Comparison of ENCODE assay signal across 13 cellular contexts in the genomic region with DNA sequence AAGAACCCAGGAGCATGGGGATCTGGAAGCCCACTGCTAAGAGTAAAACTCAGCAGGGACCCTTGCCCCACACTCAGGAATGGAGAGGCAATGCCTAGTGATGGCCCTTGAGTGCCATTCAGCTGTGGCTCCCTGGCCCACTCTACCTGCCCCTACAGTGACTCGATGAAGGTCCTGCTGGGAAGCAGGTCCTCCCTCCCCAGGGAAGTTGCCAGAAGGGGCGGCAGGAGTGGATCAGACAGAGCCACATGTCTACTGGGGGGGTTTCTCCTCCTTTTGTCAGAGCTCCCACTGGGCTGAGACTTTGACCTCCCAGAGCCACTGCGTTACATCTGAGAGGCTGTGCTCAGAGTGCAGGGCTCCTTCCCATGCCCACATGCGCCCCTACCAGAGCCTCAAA. TPM values are rescaled to one million over a fixed set of nuclear protein-coding genes. Genes with fewer than 3 reads are reported as not detected.
A peak's percentile ranks its signal among the peaks of the same experiment; 100 is the strongest.
DNase-seq lines count a peak whose midpoint lies in the region; ATAC-seq, FAIRE-seq and TF ChIP-seq lines count a peak whose summit lies in the region.
"Had no signal": no experiment of that assay in that cellular context is flagged by ENCODE, and none has a peak within 500 bp of the region (broad histone marks: within the 10 kb centered on the region; RNA-seq: fewer than 3 reads in every experiment).

No MANE protein-coding gene starts in this region.

- no peaks in the 10 kb centered on the region for H3K9me2 ChIP-seq in GM23338 (ENCODE audit: insufficient read depth)

- peak overlapping the region; percentile 73; the same call in 1 of the 2 replicates for H3K27ac ChIP-seq in 22Rv1
- H3K27ac ChIP-seq in GM23338 (ENCODE audit: low read depth) = no peak overlapping the region
- H3K27ac ChIP-seq in K562 (ENCODE audit: extremely low read depth, low read depth, low read length) = peak overlapping the region; percentile 87
- peak overlapping the region; percentile 90 for H3K27ac ChIP-seq in naive thymus-derived CD4-positive, alpha-beta T cell (ENCODE audit: low read depth, low read length)
- H3K27ac ChIP-seq in testis = no peak overlapping the region

- peak overlapping the region; percentile 85 to 96; a peak in 3 of 4 replicates for H3K9ac ChIP-seq in K562 (ENCODE audit: insufficient read depth in 1 of 2, low read depth in 2 of 2, low read length in 2 of 2)

- TF ChIP-seq EP300 in K562 (IDR thresholded peaks at IDR 0.05; ENCODE audit: low read length) = no peak

- H3K27ac Mint-ChIP-seq in GM23338 = no peak overlapping the region
- peak overlapping the region in 7 of 9 donors; percentile 81 to 91 (median 83) for H3K27ac Mint-ChIP-seq in naive thymus-derived CD4-positive, alpha-beta T cell

- FAIRE-seq in K562 (lab: Jason Lieb, UNC) = no peak

- H2AFZ ChIP-seq in GM23338 = no peak overlapping the region
- no peak overlapping the region for H2AFZ ChIP-seq in K562 (ENCODE audit: low read depth, low read length)

- POLR2A ChIA-PET in K562 (lab: Yijun Ruan, JAX) = interaction anchor here (0.7 to 1.5 kb wide), 3 partner anchors 8 to 51 kb away, joined by 3 to 5 read pairs (median 4); no protein-coding TSS in a partner anchor
- POLR2A ChIA-PET in naive thymus-derived CD4-positive, alpha-beta T cell (lab: Charles Lee) = interaction anchor here (0.6 to 7.0 kb wide), 15 partner anchors 9 to 522 kb away, joined by 3 to 69 read pairs (median 8); a partner anchor contains a TSS

- H3K27me3 ChIP-seq in GM23338 (ENCODE audit: insufficient read depth) (no peaks in the 10 kb centered on the region), K562 (ENCODE audit: control insufficient read depth in 2 of 2, insufficient read depth in 2 of 2, low read length in 2 of 2) (no peaks in the 10 kb centered on the region), testis (no peaks in the 10 kb centered on the region)
- no peaks in the 10 kb centered on the region for H3K27me3 ChIP-seq in naive thymus-derived CD4-positive, alpha-beta T cell (ENCODE audit: control insufficient read depth in 2 of 2, insufficient read depth in 2 of 2, low read length in 2 of 2)

- ATAC-seq in GM23338 = no peak
- no peak for ATAC-seq in K562
- ATAC-seq in naive thymus-derived CD4-positive, alpha-beta T cell = no peak
- no peak for ATAC-seq in GM21737 (IDR thresholded peaks at IDR 0.05; ENCODE audit: unreplicated experiment)

- no peaks in the 10 kb centered on the region for H3K79me2 ChIP-seq in GM23338 (replicated peaks; ENCODE audit: insufficient read depth)
- H3K79me2 ChIP-seq in K562 (ENCODE audit: control insufficient read depth, insufficient read depth, low read length) = peaks cover 60% of the 10 kb centered on the region

- H3K27me3 Mint-ChIP-seq in GM23338 (ENCODE audit: insufficient read depth, low read depth, poor library complexity) = peaks cover 16% of the 10 kb centered on the region
- no peaks in the 10 kb centered on the region for H3K27me3 Mint-ChIP-seq in naive thymus-derived CD4-positive, alpha-beta T cell

- BruUV-seq in K562 (replicated peaks; lab: Mats Ljungman, UMichigan) = no TSS peak

- H3K9me3 ChIP-seq in K562 (replicated peaks; ENCODE audit: control insufficient read depth, insufficient read depth, low read depth, low read length) (no peaks in the 10 kb centered on the region), testis (no peaks in the 10 kb centered on the region)
- no peaks in the 10 kb centered on the region for H3K9me3 ChIP-seq in naive thymus-derived CD4-positive, alpha-beta T cell (ENCODE audit: control insufficient read depth in 2 of 3, low read length in 3 of 3)

- H3K4me3 Mint-ChIP-seq in GM23338 = peak overlapping the region; percentile 76; the same call in 2 of the 3 replicates
- peak overlapping the region; percentile 78 to 92 (median 85) for H3K4me3 Mint-ChIP-seq in naive thymus-derived CD4-positive, alpha-beta T cell

- WGBS in K562 (ENCODE audit: insufficient coverage, low coverage, missing lambda C conversion rate) = 62% methylated on average over 4 of the region's 4 CpGs
- WGBS in testis, 2 donors = 84 to 100% methylated on average over 1 to 3 of the region's 4 CpGs

- TF ChIP-seq CTCF in 22Rv1 (IDR thresholded peaks at IDR 0.05) (no peak), GM23338 (conservative IDR thresholded peaks at IDR 0.05; ENCODE audit: low read depth in 2 of 2) (no peak), K562 (IDR thresholded peaks at IDR 0.05 in 2 of 3, conservative IDR thresholded peaks at IDR 0.05 in 1 of 3; ENCODE audit: insufficient read depth in 2 of 3, low read depth in 1 of 3, low read length in 3 of 3) (no peak), testis (IDR thresholded peaks at IDR 0.05) (no peak)

- no peaks in the 10 kb centered on the region; the same call in 2 of the 3 replicates for H3K36me3 Mint-ChIP-seq in GM23338 (ENCODE audit: low read depth)
- peaks cover 0 to 2% (median 0%) of the 10 kb centered on the region in 5 donors for H3K36me3 Mint-ChIP-seq in naive thymus-derived CD4-positive, alpha-beta T cell

- H3K36me3 ChIP-seq in GM23338 (ENCODE audit: insufficient read depth) = no peaks in the 10 kb centered on the region
- H3K36me3 ChIP-seq in K562 (ENCODE audit: control insufficient read depth, insufficient read depth, low read length) = peaks cover 39% of the 10 kb centered on the region
- peaks cover 0 to 4% (median 4%) of the 10 kb centered on the region in 3 experiments for H3K36me3 ChIP-seq in naive thymus-derived CD4-positive, alpha-beta T cell (ENCODE audit: control insufficient read depth in 2 of 3, insufficient read depth in 3 of 3, low read length in 3 of 3)
- H3K36me3 ChIP-seq in testis (ENCODE audit: low read depth, missing control alignments) = no peaks in the 10 kb centered on the region

- no peak for TF ChIP-seq POLR2A in K562 (conservative IDR thresholded peaks at IDR 0.05)
- TF ChIP-seq POLR2A in testis (IDR thresholded peaks at IDR 0.05) = no peak

- peaks cover 3% of the 10 kb centered on the region; the same call in 2 of the 3 replicates for H3K4me1 Mint-ChIP-seq in GM23338
- peaks cover 0 to 28% (median 17%) of the 10 kb centered on the region in 7 donors for H3K4me1 Mint-ChIP-seq in naive thymus-derived CD4-positive, alpha-beta T cell

- H3K4me2 ChIP-seq in GM23338 = no peak overlapping the region
- H3K4me2 ChIP-seq in K562 (ENCODE audit: insufficient read depth, low read length) = peak overlapping the region; percentile 93

- TF ChIP-seq RAD21 in K562 (CRISPR knock-in tag; conservative IDR thresholded peaks at IDR 0.05 in 1 of 2, IDR thresholded peaks at IDR 0.05 in 1 of 2) = no peak

- CTCF ChIA-PET in K562 (lab: Yijun Ruan, JAX; ENCODE audit: low intra/inter-chr PET ratio) = no interaction called here
- CTCF ChIA-PET in naive thymus-derived CD4-positive, alpha-beta T cell (lab: Charles Lee) = interaction anchor here (0.7 kb wide), 1 partner anchor 58 kb away, joined by 3 read pairs; no protein-coding TSS in a partner anchor

- H3K9me1 ChIP-seq in K562 (ENCODE audit: control insufficient read depth, insufficient read depth, low read length) = no peaks in the 10 kb centered on the region

- H4K20me1 ChIP-seq in GM23338 (replicated peaks; ENCODE audit: insufficient read depth) (no peaks in the 10 kb centered on the region), K562 (replicated peaks; ENCODE audit: control insufficient read depth, insufficient read depth, low read length) (peaks cover 7% of the 10 kb centered on the region; the same call in 1 of the 2 replicates)

- in situ Hi-C loops in K562 (cut with MboI) = no loop called here

- intact Hi-C loops in K562 (cut with micrococcal nuclease) (loop anchor here (5.0 kb wide), 1 partner anchor 92 kb away; a partner anchor contains a TSS), testis (cut with DNase I; ENCODE audit: low total_unique reads) (no loop called here), head of caudate nucleus (cut with DNase I) (no loop called here)
- intact Hi-C loops in naive thymus-derived CD4-positive, alpha-beta T cell (cut with micrococcal nuclease) = no loop called here

- no peaks in the 10 kb centered on the region for H3K9me3 Mint-ChIP-seq in GM23338
- no peaks in the 10 kb centered on the region for H3K9me3 Mint-ChIP-seq in naive thymus-derived CD4-positive, alpha-beta T cell

- DNase-seq in GM23338 (ENCODE audit: low spot score) (no peak), K562 (ENCODE audit: extremely low read depth in 1 of 4, low spot score in 3 of 4) (no peak), ureter (ENCODE audit: low spot score) (no peak), testis (no peak), head of caudate nucleus (no peak)
- no peak for DNase-seq in naive thymus-derived CD4-positive, alpha-beta T cell
- DNase-seq: amygdala; HCEC 1CT; Kasumi-1; SIG-M5; stimulated activated CD4-positive, alpha-beta T cell treated with anti-CD3 and anti-CD28 coated beads, Interleukin-4, amount 100 ng/mL, for 1 hour had no signal

- H3K4me3 ChIP-seq in GM23338 = no peak overlapping the region
- peak overlapping the region; percentile 72; the same call in 1 of the 2 replicates for H3K4me3 ChIP-seq in K562
- H3K4me3 ChIP-seq in naive thymus-derived CD4-positive, alpha-beta T cell (ENCODE audit: low read length) = peak overlapping the region; percentile 74
- H3K4me3 ChIP-seq in testis = no peak overlapping the region

- H3F3A ChIP-seq in GM23338 (replicated peaks; ENCODE audit: low read depth) = no peaks in the 10 kb centered on the region

- no peaks in the 10 kb centered on the region for H3K4me1 ChIP-seq in GM23338 (ENCODE audit: insufficient read depth)
- peaks cover 35 to 77% of the 10 kb centered on the region in 2 experiments for H3K4me1 ChIP-seq in K562 (replicated peaks in 1 of 2; ENCODE audit: control insufficient read depth in 2 of 2, insufficient read depth in 2 of 2, low read length in 2 of 2)
- peaks cover 0 to 9% of the 10 kb centered on the region in 2 donors for H3K4me1 ChIP-seq in naive thymus-derived CD4-positive, alpha-beta T cell (ENCODE audit: control insufficient read depth in 2 of 2, insufficient read depth in 2 of 2, low read length in 2 of 2)
- peaks cover 7% of the 10 kb centered on the region for H3K4me1 ChIP-seq in testis

RNA-seq across cellular contexts. Expression of a gene that starts 1.2 kb away (rescaled TPM):
- 9.5 and 17.6 TPM in 2 replicates for total RNA-seq in GM23338 (2014; rRNA removed; shearing (Covaris generic))
- 7.3 and 7.6 TPM in 2 replicates for polyA plus RNA-seq in GM23338 (2016; fragmentation: Nextera tagmentation; extraction: Ambion mirVana)
- 11.1 and 43.4 TPM in 2 replicates for total RNA-seq in K562 (2011; cell fraction: chromatin; rRNA removed; ENCODE audit: low replicate concordance)
- total RNA-seq in K562 (2011; cell fraction: nucleolus; rRNA removed) = 58.4 and 62.9 TPM in 2 replicates
- 27.9 and 31.5 TPM in 2 replicates for total RNA-seq in K562 (2011; cell fraction: nucleoplasm; rRNA removed)
- 21.7 and 28.6 TPM in 2 replicates for total RNA-seq in K562 (2014; rRNA removed)
- 5.5 and 9.6 TPM in 2 replicates for total RNA-seq in K562 (2014; rRNA removed; fragmentation: Illumina TruSeq; extraction: Trizol)
- 19.7 and 20.7 TPM in 2 replicates for total RNA-seq in K562 (2015; rRNA removed; fragmentation: Illumina TruSeq; extraction: Trizol)
- 30.6 and 31.6 TPM in 2 replicates for total RNA-seq in K562 (2021)
- 10.7 and 15.1 TPM in 2 replicates for polyA plus RNA-seq in K562 (2011; rRNA removed)
- 16.7 and 48.0 TPM in 2 replicates for polyA plus RNA-seq in K562 (2011; cell fraction: cytosol; rRNA removed)
- 25.2 and 42.1 TPM in 2 replicates for polyA plus RNA-seq in K562 (2011; cell fraction: nucleus; rRNA removed)
- polyA plus RNA-seq in K562 (2012) = 32.7 and 34.9 TPM in 2 replicates
- polyA plus RNA-seq in K562 (2014; fragmentation: Illumina TruSeq; extraction: Trizol) = 16.7 and 33.1 TPM in 2 replicates
- polyA plus RNA-seq in K562 (2014; fragmentation: Nextera tagmentation; extraction: Ambion mirVana) = 1 to 10 TPM; 5.2 to 6.0 TPM
- polyA plus RNA-seq in K562 (2014; rRNA removed) = 26.2 and 33.4 TPM in 2 replicates
- 4.8 and 7.1 TPM in 2 replicates for polyA minus RNA-seq in K562 (2011; rRNA and poly(A)+ RNA removed)
- 14.8 and 15.9 TPM in 2 replicates for polyA minus RNA-seq in K562 (2011; cell fraction: cytosol; rRNA and poly(A)+ RNA removed)
- 13.5 and 16.4 TPM in 2 replicates for polyA minus RNA-seq in K562 (2011; cell fraction: nucleus; rRNA and poly(A)+ RNA removed)
- 10 to 100 TPM; 11.7 to 22.7 (median 19.0) TPM for total RNA-seq in naive thymus-derived CD4-positive, alpha-beta T cell
- 10 to 100 TPM; 35.0 to 58.7 TPM for polyA plus RNA-seq in naive thymus-derived CD4-positive, alpha-beta T cell
- total RNA-seq in ureter = 23.4 TPM
- total RNA-seq in testis = 10 to 100 TPM; 25.0 to 26.5 TPM
- 22.4 TPM for polyA plus RNA-seq in testis (ENCODE audit: insufficient read depth, low read depth, low replicate concordance)

RNA-seq across cellular contexts. Expression of a gene that starts 2.8 kb away (rescaled TPM):
- 39.0 and 43.7 TPM in 2 replicates for total RNA-seq in GM23338 (2014; rRNA removed; shearing (Covaris generic))
- polyA plus RNA-seq in GM23338 (2016; fragmentation: Nextera tagmentation; extraction: Ambion mirVana) (15.2 and 15.6 TPM in 2 replicates), K562 (2011; rRNA removed) (73.9 and 78.4 TPM in 2 replicates), K562 (2014; fragmentation: Illumina TruSeq; extraction: Trizol) (101 and 112 TPM in 2 replicates), K562 (2014; fragmentation: Nextera tagmentation; extraction: Ambion mirVana) (10 to 100 TPM; 15.2 to 31.7 TPM), K562 (2014; rRNA removed) (115 and 119 TPM in 2 replicates), testis (ENCODE audit: insufficient read depth, low read depth, low replicate concordance) (13.3 TPM)
- total RNA-seq in K562 (2011; cell fraction: chromatin; rRNA removed; ENCODE audit: low replicate concordance) = 21.7 and 76.7 TPM in 2 replicates
- total RNA-seq in K562 (2011; cell fraction: nucleolus; rRNA removed) = 85.0 and 90.5 TPM in 2 replicates
- 36.0 and 48.8 TPM in 2 replicates for total RNA-seq in K562 (2011; cell fraction: nucleoplasm; rRNA removed)
- total RNA-seq in K562 (2014; rRNA removed) (140 and 170 TPM in 2 replicates), K562 (2014; rRNA removed; fragmentation: Illumina TruSeq; extraction: Trizol) (51.5 and 69.9 TPM in 2 replicates), K562 (2015; rRNA removed; fragmentation: Illumina TruSeq; extraction: Trizol) (99.9 and 100 TPM in 2 replicates), K562 (2021) (120 TPM in 2 replicates), ureter (20.4 TPM), testis (10 to 100 TPM; 16.8 to 18.9 TPM)
- polyA plus RNA-seq in K562 (2011; cell fraction: cytosol; rRNA removed) = 99.1 and 201 TPM in 2 replicates
- polyA plus RNA-seq in K562 (2011; cell fraction: nucleus; rRNA removed) = 55.9 and 76.2 TPM in 2 replicates
- 93.8 and 109 TPM in 2 replicates for polyA plus RNA-seq in K562 (2012)
- 46.0 and 65.1 TPM in 2 replicates for polyA minus RNA-seq in K562 (2011; rRNA and poly(A)+ RNA removed)
- 73.7 and 77.5 TPM in 2 replicates for polyA minus RNA-seq in K562 (2011; cell fraction: cytosol; rRNA and poly(A)+ RNA removed)
- polyA minus RNA-seq in K562 (2011; cell fraction: nucleus; rRNA and poly(A)+ RNA removed) = 31.8 and 40.9 TPM in 2 replicates
- total RNA-seq in naive thymus-derived CD4-positive, alpha-beta T cell = 10 to 100 TPM in 4 of 5 experiments, 1 to 10 TPM in 1; 9.2 to 41.5 (median 32.5) TPM
- polyA plus RNA-seq in naive thymus-derived CD4-positive, alpha-beta T cell = 10 to 100 TPM; 46.0 to 65.7 TPM

RNA-seq across cellular contexts. Expression of a gene that starts 10.1 kb away (rescaled TPM):
- total RNA-seq in GM23338 (2014; rRNA removed; shearing (Covaris generic)) = 60.3 and 71.0 TPM in 2 replicates
- polyA plus RNA-seq in GM23338 (2016; fragmentation: Nextera tagmentation; extraction: Ambion mirVana) (76.5 and 84.5 TPM in 2 replicates), K562 (2011; rRNA removed) (35.8 and 45.0 TPM in 2 replicates), K562 (2014; fragmentation: Illumina TruSeq; extraction: Trizol) (29.2 and 51.8 TPM in 2 replicates), K562 (2014; fragmentation: Nextera tagmentation; extraction: Ambion mirVana) (10 to 100 TPM; 28.2 to 31.1 TPM), K562 (2014; rRNA removed) (91.3 and 105 TPM in 2 replicates), testis (ENCODE audit: insufficient read depth, low read depth, low replicate concordance) (12.4 TPM)
- 1.1 and 4.2 TPM in 2 replicates for total RNA-seq in K562 (2011; cell fraction: chromatin; rRNA removed; ENCODE audit: low replicate concordance)
- 9.7 and 13.2 TPM in 2 replicates for total RNA-seq in K562 (2011; cell fraction: nucleolus; rRNA removed)
- total RNA-seq in K562 (2011; cell fraction: nucleoplasm; rRNA removed) = 6.9 and 10.6 TPM in 2 replicates
- total RNA-seq in K562 (2014; rRNA removed) (125 and 144 TPM in 2 replicates), K562 (2014; rRNA removed; fragmentation: Illumina TruSeq; extraction: Trizol) (21.0 and 29.7 TPM in 2 replicates), K562 (2015; rRNA removed; fragmentation: Illumina TruSeq; extraction: Trizol) (44.0 and 45.4 TPM in 2 replicates), K562 (2021) (116 and 120 TPM in 2 replicates), ureter (17.5 TPM), testis (10 to 100 TPM; 29.1 to 30.9 TPM)
- polyA plus RNA-seq in K562 (2011; cell fraction: cytosol; rRNA removed) = 61.3 and 199 TPM in 2 replicates
- 34.4 and 41.8 TPM in 2 replicates for polyA plus RNA-seq in K562 (2011; cell fraction: nucleus; rRNA removed)
- 81.2 and 96.3 TPM in 2 replicates for polyA plus RNA-seq in K562 (2012)
- 4.8 and 6.6 TPM in 2 replicates for polyA minus RNA-seq in K562 (2011; rRNA and poly(A)+ RNA removed)
- 16.6 and 19.7 TPM in 2 replicates for polyA minus RNA-seq in K562 (2011; cell fraction: cytosol; rRNA and poly(A)+ RNA removed)
- polyA minus RNA-seq in K562 (2011; cell fraction: nucleus; rRNA and poly(A)+ RNA removed) = 4.0 and 7.3 TPM in 2 replicates
- 10 to 100 TPM; 11.6 to 57.0 (median 20.4) TPM for total RNA-seq in naive thymus-derived CD4-positive, alpha-beta T cell
- 10 to 100 TPM; 78.1 to 85.1 TPM for polyA plus RNA-seq in naive thymus-derived CD4-positive, alpha-beta T cell

RNA-seq across cellular contexts. Expression of a gene that starts 26.9 kb away (rescaled TPM):
- 14.0 and 16.5 TPM in 2 replicates for total RNA-seq in GM23338 (2014; rRNA removed; shearing (Covaris generic))
- 11.8 and 12.0 TPM in 2 replicates for polyA plus RNA-seq in GM23338 (2016; fragmentation: Nextera tagmentation; extraction: Ambion mirVana)
- total RNA-seq in K562 (2011; cell fraction: chromatin; rRNA removed; ENCODE audit: low replicate concordance) = 62.3 and 136 TPM in 2 replicates
- 135 and 139 TPM in 2 replicates for total RNA-seq in K562 (2011; cell fraction: nucleolus; rRNA removed)
- 84.9 and 88.7 TPM in 2 replicates for total RNA-seq in K562 (2011; cell fraction: nucleoplasm; rRNA removed)
- 53.3 and 67.6 TPM in 2 replicates for total RNA-seq in K562 (2014; rRNA removed)
- total RNA-seq in K562 (2014; rRNA removed; fragmentation: Illumina TruSeq; extraction: Trizol) = 6.6 and 10.0 TPM in 2 replicates
- total RNA-seq in K562 (2015; rRNA removed; fragmentation: Illumina TruSeq; extraction: Trizol) = 27.0 and 32.3 TPM in 2 replicates
- total RNA-seq in K562 (2021) = 68.9 and 70.6 TPM in 2 replicates
- 29.2 and 44.1 TPM in 2 replicates for polyA plus RNA-seq in K562 (2011; rRNA removed)
- polyA plus RNA-seq in K562 (2011; cell fraction: cytosol; rRNA removed) = 45.6 and 88.5 TPM in 2 replicates
- polyA plus RNA-seq in K562 (2011; cell fraction: nucleus; rRNA removed) = 159 and 221 TPM in 2 replicates
- 47.8 and 77.3 TPM in 2 replicates for polyA plus RNA-seq in K562 (2012)
- 24.2 and 44.9 TPM in 2 replicates for polyA plus RNA-seq in K562 (2014; fragmentation: Illumina TruSeq; extraction: Trizol)
- polyA plus RNA-seq in K562 (2014; fragmentation: Nextera tagmentation; extraction: Ambion mirVana) = 1 to 10 TPM in 1 of 2 experiments, under 1 TPM in 1; 0.75 to 1.8 TPM
- 62.9 and 66.7 TPM in 2 replicates for polyA plus RNA-seq in K562 (2014; rRNA removed)
- 7.6 and 13.4 TPM in 2 replicates for polyA minus RNA-seq in K562 (2011; rRNA and poly(A)+ RNA removed)
- 25.1 and 30.7 TPM in 2 replicates for polyA minus RNA-seq in K562 (2011; cell fraction: cytosol; rRNA and poly(A)+ RNA removed)
- polyA minus RNA-seq in K562 (2011; cell fraction: nucleus; rRNA and poly(A)+ RNA removed) = 25.2 and 34.2 TPM in 2 replicates
- 10 to 100 TPM; 37.6 to 63.7 (median 50.9) TPM for total RNA-seq in naive thymus-derived CD4-positive, alpha-beta T cell
- 10 to 100 TPM; 22.2 to 31.1 TPM for polyA plus RNA-seq in naive thymus-derived CD4-positive, alpha-beta T cell
- total RNA-seq in ureter = 46.3 TPM
- 10 to 100 TPM; 24.7 to 41.1 TPM for total RNA-seq in testis
- 24.0 TPM for polyA plus RNA-seq in testis (ENCODE audit: insufficient read depth, low read depth, low replicate concordance)

RNA-seq across cellular contexts. Expression of a gene that starts 31.1 kb away (rescaled TPM):
- total RNA-seq in GM23338 (2014; rRNA removed; shearing (Covaris generic)) = 5.4 and 7.0 TPM in 2 replicates
- polyA plus RNA-seq in GM23338 (2016; fragmentation: Nextera tagmentation; extraction: Ambion mirVana) (2.7 and 4.1 TPM in 2 replicates), K562 (2011; rRNA removed) (13.3 and 30.4 TPM in 2 replicates), K562 (2014; fragmentation: Illumina TruSeq; extraction: Trizol) (21.9 and 27.5 TPM in 2 replicates), K562 (2014; fragmentation: Nextera tagmentation; extraction: Ambion mirVana) (under 1 TPM; 0.32 to 0.42 TPM), K562 (2014; rRNA removed) (20.1 and 21.5 TPM in 2 replicates), testis (ENCODE audit: insufficient read depth, low read depth, low replicate concordance) (24.7 TPM)
- total RNA-seq in K562 (2011; cell fraction: chromatin; rRNA removed; ENCODE audit: low replicate concordance) = 204 and 524 TPM in 2 replicates
- 231 and 238 TPM in 2 replicates for total RNA-seq in K562 (2011; cell fraction: nucleolus; rRNA removed)
- total RNA-seq in K562 (2011; cell fraction: nucleoplasm; rRNA removed) = 144 and 167 TPM in 2 replicates
- total RNA-seq in K562 (2014; rRNA removed) (3.5 and 3.8 TPM in 2 replicates), K562 (2014; rRNA removed; fragmentation: Illumina TruSeq; extraction: Trizol) (4.5 and 6.8 TPM in 2 replicates), K562 (2015; rRNA removed; fragmentation: Illumina TruSeq; extraction: Trizol) (7.5 and 9.5 TPM in 2 replicates), K562 (2021) (26.5 and 47.8 TPM in 2 replicates), ureter (54.0 TPM), testis (10 to 100 TPM; 37.3 to 63.5 TPM)
- polyA plus RNA-seq in K562 (2011; cell fraction: cytosol; rRNA removed) = 10.9 and 15.0 TPM in 2 replicates
- 240 and 366 TPM in 2 replicates for polyA plus RNA-seq in K562 (2011; cell fraction: nucleus; rRNA removed)
- 46.6 and 47.8 TPM in 2 replicates for polyA plus RNA-seq in K562 (2012)
- 5.9 and 10.7 TPM in 2 replicates for polyA minus RNA-seq in K562 (2011; rRNA and poly(A)+ RNA removed)
- polyA minus RNA-seq in K562 (2011; cell fraction: cytosol; rRNA and poly(A)+ RNA removed) = 6.4 and 13.7 TPM in 2 replicates
- 53.6 and 60.0 TPM in 2 replicates for polyA minus RNA-seq in K562 (2011; cell fraction: nucleus; rRNA and poly(A)+ RNA removed)
- 10 to 100 TPM; 32.9 to 45.7 (median 43.3) TPM for total RNA-seq in naive thymus-derived CD4-positive, alpha-beta T cell
- polyA plus RNA-seq in naive thymus-derived CD4-positive, alpha-beta T cell = 1 to 10 TPM in 1 of 2 donors, under 1 TPM in 1; 0.93 to 1.2 TPM

Comparison
In these comparisons a context has a peak if more than half of its experiments do, and no peak if none do; other contexts are left out.
1. H3K27ac ChIP-seq: peak in 22Rv1 (single experiment), K562 (single experiment) and naive thymus-derived CD4-positive, alpha-beta T cell (single experiment); none in GM23338 (single experiment) and testis (0 of 2).
2. H3K4me3 ChIP-seq: peak in K562 (single experiment) and naive thymus-derived CD4-positive, alpha-beta T cell (single experiment); none in GM23338 (single experiment) and testis (0 of 2).